11 cellular contexts compared by ENCODE assay signal in genomic region chr19:1098177-1099051, GRCh38. TPM values are rescaled to one million over a fixed set of nuclear protein-coding genes. Genes with fewer than 3 reads are reported as not detected.
DNase-seq lines count a peak whose midpoint lies in the region; ATAC-seq, FAIRE-seq and TF ChIP-seq lines count a peak whose summit lies in the region.
"Had no signal": no experiment of that assay in that cellular context is flagged by ENCODE, and none has a peak within 500 bp of the region (broad histone marks: within the 10 kb centered on the region; RNA-seq: fewer than 3 reads in every experiment).

No MANE protein-coding gene starts in this region.

- CTCF ChIA-PET in HepG2 (lab: Yijun Ruan, JAX; ENCODE audit: low intra/inter-chr PET ratio, low total read pairs) = no interaction called here

- peaks cover 79% of the 10 kb centered on the region for H3K4me1 ChIP-seq in HepG2 (ENCODE audit: insufficient read depth, low read length)
- H3K4me1 ChIP-seq in tibial nerve = peaks cover 0 to 81% (median 64%) of the 10 kb centered on the region in 4 donors

- H3K4me3 ChIP-seq in HepG2 (replicated peaks in 1 of 3; ENCODE audit: insufficient read depth in 1 of 3, low read depth in 2 of 3, low read length in 3 of 3) = peak overlapping the region; percentile 8 to 54 (median 16); a peak in 5 of 6 replicates
- H3K4me3 ChIP-seq in tibial nerve = no peak overlapping the region

- POLR2A ChIA-PET in HepG2 (lab: Yijun Ruan, JAX) = interaction anchor here (0.6 to 2.4 kb wide), 24 partner anchors 9 to 175 kb away, joined by 3 to 13 read pairs (median 5); partner anchors contain the start of genes ARHGAP45, CIRBP, CNN2 and RNU6-2

- peak overlapping the region in 1 of 2 donors; percentile 29 for H3K4me3 Mint-ChIP-seq in activated T-cell treated with anti-CD3 and anti-CD28 coated beads, Interleukin-2, amount 50 U/mL, for 72 hours
- no peak overlapping the region for H3K4me3 Mint-ChIP-seq in activated T-cell treated with anti-CD3 and anti-CD28 coated beads, Interleukin-2, amount 50 U/mL, for 4 hours
- no peak overlapping the region for H3K4me3 Mint-ChIP-seq in activated T-helper 2 cell treated with anti-CD3 and anti-CD28 coated beads, Interferon-gamma antibody, Interleukin-2, Interleukin-4, amounts not matched to agents 10 μg/mL and 5 μg/mL and 100 μg/mL, durations not matched to agents 14 hours and 24 hours and 36 hours (ENCODE audit: low read depth)

- 0 out of 5 replicates have a peak, but pooled peaks cover 0 to 3% of the 10 kb centered on the region in 2 experiments for H3K36me3 ChIP-seq in HepG2 (replicated peaks in 1 of 2; ENCODE audit: control insufficient read depth in 1 of 2, insufficient read depth in 2 of 2, low read length in 2 of 2)
- H3K36me3 ChIP-seq in tibial nerve = peaks cover 0 to 4% (median 3%) of the 10 kb centered on the region in 3 donors

- TF ChIP-seq POLR2A in HepG2 (IDR thresholded peaks at IDR 0.05; ENCODE audit: insufficient read depth in 1 of 2, low read depth in 2 of 2, low read length in 2 of 2) (peak; percentile 67 to 71; a peak in 3 of 4 replicates), tibial nerve (IDR thresholded peaks at IDR 0.05) (no peak)

- intact Hi-C loops in activated T-helper 2 cell treated with anti-CD3 and anti-CD28 coated beads, Interferon-gamma antibody, Interleukin-2, Interleukin-4, amounts not matched to agents 10 μg/mL and 5 μg/mL and 100 μg/mL, durations not matched to agents 14 hours and 24 hours and 36 hours (cut with micrococcal nuclease) = loop anchor here (5.0 kb wide), 1 partner anchor 144 kb away; the partner anchor contains the start of gene ATP5F1D
- intact Hi-C loops in HepG2 (cut with micrococcal nuclease; ENCODE audit: unreplicated experiment) = loop anchor here (5.0 kb wide), 1 partner anchor 614 kb away; no protein-coding TSS in a partner anchor

- no TSS peak for BruUV-seq in HepG2 (replicated peaks; lab: Mats Ljungman, UMichigan)

- ATAC-seq in activated T-cell treated with anti-CD3 and anti-CD28 coated beads, Interleukin-2, amount 50 U/mL, for 72 hours (replicated peaks in 1 of 2) = no peak
- ATAC-seq in activated T-cell treated with anti-CD3 and anti-CD28 coated beads, Interleukin-2, amount 50 U/mL, for 4 hours = no peak
- ATAC-seq in HepG2 (peak; percentile 75), SK-N-SH treated with all-trans-retinoic acid at 6 μM for 48 hours (no peak)

- H3K27me3 ChIP-seq in HepG2 (ENCODE audit: control insufficient read depth in 1 of 2, insufficient read depth in 2 of 2, low read length in 2 of 2) (no peaks in the 10 kb centered on the region; a peak in 1 of 5 replicates), tibial nerve (no peaks in the 10 kb centered on the region)

- TF ChIP-seq EP300 in HepG2 (IDR thresholded peaks at IDR 0.05; ENCODE audit: low read depth in 2 of 2, low read length in 2 of 2) (peak in 1 of 2 experiments; percentile 73; a peak in 3 of 4 replicates), HepG2 (CRISPR knock-in tag; IDR thresholded peaks at IDR 0.05; ENCODE audit: borderline replicate concordance) (no peak; the same call in 1 of the 2 replicates), tibial nerve (IDR thresholded peaks at IDR 0.05) (no peak)

- peaks cover 3% of the 10 kb centered on the region in 2 donors for H3K9me3 Mint-ChIP-seq in activated T-cell treated with anti-CD3 and anti-CD28 coated beads, Interleukin-2, amount 50 U/mL, for 72 hours
- no peaks in the 10 kb centered on the region for H3K9me3 Mint-ChIP-seq in activated T-cell treated with anti-CD3 and anti-CD28 coated beads, Interleukin-2, amount 50 U/mL, for 4 hours
- H3K9me3 Mint-ChIP-seq in activated T-helper 2 cell treated with anti-CD3 and anti-CD28 coated beads, Interferon-gamma antibody, Interleukin-2, Interleukin-4, amounts not matched to agents 10 μg/mL and 5 μg/mL and 100 μg/mL, durations not matched to agents 14 hours and 24 hours and 36 hours = peaks cover 5% of the 10 kb centered on the region

- H3K4me2 ChIP-seq in HepG2 (ENCODE audit: low read depth, low read length) = peak overlapping the region; percentile 75

- in situ Hi-C loops in HepG2 (cut with HindIII; ENCODE audit: extremely low pct_ligation_motif_present, low pct_unique_long_range_greater_than_20kb) = no loop called here
- in situ Hi-C loops in ACHN (cut with HindIII; ENCODE audit: low pct_ligation_motif_present, low pct_unique_long_range_greater_than_20kb, low sequenced_read_pairs) = no loop called here

- H4K20me1 ChIP-seq in HepG2 (ENCODE audit: insufficient read depth, low read length) = peaks cover 13% of the 10 kb centered on the region

- H3K27ac ChIP-seq in HepG2 (ENCODE audit: extremely low read length, insufficient read depth, low read length) (peak overlapping the region; percentile 100), tibial nerve (peak overlapping the region; percentile 41 to 95 (median 78))

- no peak for DNase-seq in activated T-cell treated with anti-CD3 and anti-CD28 coated beads, Interleukin-2, amount 50 U/mL, for 72 hours
- no peak for DNase-seq in activated T-cell treated with anti-CD3 and anti-CD28 coated beads, Interleukin-2, amount 50 U/mL, for 4 hours
- DNase-seq in activated T-helper 2 cell treated with anti-CD3 and anti-CD28 coated beads, Interferon-gamma antibody, Interleukin-2, Interleukin-4, amounts not matched to agents 10 μg/mL and 5 μg/mL and 100 μg/mL, durations not matched to agents 14 hours and 24 hours and 36 hours (ENCODE audit: low spot score) = no peak
- DNase-seq in HepG2 (ENCODE audit: low spot score) = peak; percentile 94
- no peak for DNase-seq in tibial nerve (ENCODE audit: low spot score in 2 of 2)
- DNase-seq in ACHN = no peak
- no peak for DNase-seq in iPS-NIHi11 (ENCODE audit: low spot score)
- DNase-seq: activated CD4-positive, alpha-beta T cell treated with anti-CD3 and anti-CD28 coated beads, Interleukin-2, amount 50 U/mL, for 4 hours; DND-41; stimulated activated CD4-positive, alpha-beta T cell treated with anti-CD3 and anti-CD28 coated beads, Interleukin-2, amount 100 ng/mL, for 24 hours had no signal

- peak; percentile 54; the same call in 1 of the 2 replicates for TF ChIP-seq RAD21 in HepG2 (CRISPR knock-in tag; IDR thresholded peaks at IDR 0.05)

- H3K9ac ChIP-seq in HepG2 (ENCODE audit: insufficient read depth, low read depth, low read length) = peak overlapping the region; percentile 88

- H3K79me2 ChIP-seq in HepG2 (ENCODE audit: insufficient read depth, low read length) = peaks cover 18% of the 10 kb centered on the region

- H3K27ac Mint-ChIP-seq in activated T-cell treated with anti-CD3 and anti-CD28 coated beads, Interleukin-2, amount 50 U/mL, for 72 hours = peak overlapping the region; percentile 84
- H3K27ac Mint-ChIP-seq in activated T-helper 2 cell treated with anti-CD3 and anti-CD28 coated beads, Interferon-gamma antibody, Interleukin-2, Interleukin-4, amounts not matched to agents 10 μg/mL and 5 μg/mL and 100 μg/mL, durations not matched to agents 14 hours and 24 hours and 36 hours = peak overlapping the region; percentile 83

- peak; percentile 86 for FAIRE-seq in HepG2 (lab: Jason Lieb, UNC)

- peaks cover 89% of the 10 kb centered on the region for H3K4me1 Mint-ChIP-seq in activated T-cell treated with anti-CD3 and anti-CD28 coated beads, Interleukin-2, amount 50 U/mL, for 72 hours (ENCODE audit: low read depth)
- peaks cover 65% of the 10 kb centered on the region for H3K4me1 Mint-ChIP-seq in activated T-cell treated with anti-CD3 and anti-CD28 coated beads, Interleukin-2, amount 50 U/mL, for 4 hours (ENCODE audit: low read depth)
- H3K4me1 Mint-ChIP-seq in activated T-helper 2 cell treated with anti-CD3 and anti-CD28 coated beads, Interferon-gamma antibody, Interleukin-2, Interleukin-4, amounts not matched to agents 10 μg/mL and 5 μg/mL and 100 μg/mL, durations not matched to agents 14 hours and 24 hours and 36 hours (ENCODE audit: low read depth) = peaks cover 51% of the 10 kb centered on the region

- TF ChIP-seq CTCF in HepG2 (CRISPR knock-in tag; IDR thresholded peaks at IDR 0.05) (no peak; the same call in 1 of the 2 replicates), tibial nerve (IDR thresholded peaks at IDR 0.05) (no peak)

- no peak overlapping the region for H2AFZ ChIP-seq in HepG2 (ENCODE audit: low read length)

- 15% methylated on average over 14 of the region's 15 CpGs for WGBS in HepG2 (ENCODE audit: low lambda C conversion rate)
- 41 to 42% methylated on average over 14 to 15 of the region's 15 CpGs for WGBS in tibial nerve, 2 donors

- peaks cover 5 to 8% of the 10 kb centered on the region in 2 donors for H3K36me3 Mint-ChIP-seq in activated T-cell treated with anti-CD3 and anti-CD28 coated beads, Interleukin-2, amount 50 U/mL, for 72 hours (ENCODE audit: insufficient read depth in 2 of 2)
- H3K36me3 Mint-ChIP-seq in activated T-cell treated with anti-CD3 and anti-CD28 coated beads, Interleukin-2, amount 50 U/mL, for 4 hours (ENCODE audit: insufficient read depth) = peaks cover 3% of the 10 kb centered on the region
- peaks cover 14% of the 10 kb centered on the region for H3K36me3 Mint-ChIP-seq in activated T-helper 2 cell treated with anti-CD3 and anti-CD28 coated beads, Interferon-gamma antibody, Interleukin-2, Interleukin-4, amounts not matched to agents 10 μg/mL and 5 μg/mL and 100 μg/mL, durations not matched to agents 14 hours and 24 hours and 36 hours (ENCODE audit: low read depth)

- H3K27me3 Mint-ChIP-seq in activated T-cell treated with anti-CD3 and anti-CD28 coated beads, Interleukin-2, amount 50 U/mL, for 72 hours (ENCODE audit: low read depth) = no peaks in the 10 kb centered on the region
- no peaks in the 10 kb centered on the region for H3K27me3 Mint-ChIP-seq in activated T-cell treated with anti-CD3 and anti-CD28 coated beads, Interleukin-2, amount 50 U/mL, for 4 hours (ENCODE audit: low read depth)
- no peaks in the 10 kb centered on the region for H3K27me3 Mint-ChIP-seq in activated T-helper 2 cell treated with anti-CD3 and anti-CD28 coated beads, Interferon-gamma antibody, Interleukin-2, Interleukin-4, amounts not matched to agents 10 μg/mL and 5 μg/mL and 100 μg/mL, durations not matched to agents 14 hours and 24 hours and 36 hours (ENCODE audit: low read depth)

- H3K9me3 ChIP-seq in HepG2 (ENCODE audit: low read length) (no peaks in the 10 kb centered on the region), tibial nerve (no peaks in the 10 kb centered on the region)

RNA-seq across cellular contexts. Expression of gene POLR2E, which starts 3.2 kb away (rescaled TPM):
- 100 to 1,000 TPM; 176 to 179 TPM for total RNA-seq in activated T-cell treated with anti-CD3 and anti-CD28 coated beads, Interleukin-2, amount 50 U/mL, for 72 hours
- total RNA-seq in activated T-cell treated with anti-CD3 and anti-CD28 coated beads, Interleukin-2, amount 50 U/mL, for 4 hours = 100 to 1,000 TPM; 303 to 380 (median 323) TPM
- total RNA-seq in activated T-helper 2 cell treated with anti-CD3 and anti-CD28 coated beads, Interferon-gamma antibody, Interleukin-2, Interleukin-4, amounts not matched to agents 10 μg/mL and 5 μg/mL and 100 μg/mL, durations not matched to agents 14 hours and 24 hours and 36 hours = 260 and 272 TPM in 2 replicates
- total RNA-seq in HepG2 (2016; rRNA removed; fragmentation: Illumina TruSeq; extraction: Trizol) (140 TPM in 2 replicates), tibial nerve (100 to 1,000 TPM in 3 of 4 donors, 10 to 100 TPM in 1; 81.6 to 136 (median 121) TPM)
- 43.4 and 44.8 TPM in 2 replicates for total RNA-seq in HepG2 (2016; cell fraction: cytosol; rRNA removed; fragmentation: Illumina TruSeq; extraction: Trizol; ENCODE audit: low read depth)
- 135 and 141 TPM in 2 replicates for total RNA-seq in HepG2 (2016; cell fraction: insoluble cytoplasmic fraction; rRNA removed; fragmentation: Illumina TruSeq; extraction: Trizol)
- total RNA-seq in HepG2 (2016; cell fraction: membrane; rRNA removed; fragmentation: Illumina TruSeq; extraction: Trizol) = 89.0 and 92.5 TPM in 2 replicates
- total RNA-seq in HepG2 (2016; cell fraction: nucleus; rRNA removed; fragmentation: Illumina TruSeq; extraction: Trizol) = 54.0 and 55.3 TPM in 2 replicates
- 272 and 305 TPM in 2 replicates for polyA plus RNA-seq in HepG2 (2011; rRNA removed)
- polyA plus RNA-seq in HepG2 (2011; cell fraction: cytosol; rRNA removed) = 222 and 337 TPM in 2 replicates
- polyA plus RNA-seq in HepG2 (2011; cell fraction: nucleus; rRNA removed) = 150 and 188 TPM in 2 replicates
- 201 and 222 TPM in 2 replicates for polyA plus RNA-seq in HepG2 (2012)
- 94.9 and 102 TPM in 2 replicates for polyA plus RNA-seq in HepG2 (2016; cell fraction: cytosol; fragmentation: Illumina TruSeq; extraction: Trizol; ENCODE audit: low read depth)
- 246 and 282 TPM in 2 replicates for polyA plus RNA-seq in HepG2 (2016; cell fraction: insoluble cytoplasmic fraction; fragmentation: Illumina TruSeq; extraction: Trizol; ENCODE audit: low read depth)
- polyA plus RNA-seq in HepG2 (2016; cell fraction: membrane; fragmentation: Illumina TruSeq; extraction: Trizol; ENCODE audit: low read depth) = 145 and 159 TPM in 2 replicates
- polyA plus RNA-seq in HepG2 (2016; cell fraction: nucleus; fragmentation: Illumina TruSeq; extraction: Trizol; ENCODE audit: insufficient read depth, low read depth) = 179 TPM in 2 replicates
- 343 and 389 TPM in 2 replicates for polyA minus RNA-seq in HepG2 (2011; rRNA and poly(A)+ RNA removed; ENCODE audit: low replicate concordance)
- 104 and 129 TPM in 2 replicates for polyA minus RNA-seq in HepG2 (2011; cell fraction: cytosol; rRNA and poly(A)+ RNA removed)
- 39.5 and 42.0 TPM in 2 replicates for polyA minus RNA-seq in HepG2 (2011; cell fraction: nucleus; rRNA and poly(A)+ RNA removed)

RNA-seq across cellular contexts. Expression of gene GPX4, which starts 5.4 kb away (rescaled TPM):
- total RNA-seq in activated T-cell treated with anti-CD3 and anti-CD28 coated beads, Interleukin-2, amount 50 U/mL, for 72 hours = 100 to 1,000 TPM; 251 to 308 TPM
- total RNA-seq in activated T-cell treated with anti-CD3 and anti-CD28 coated beads, Interleukin-2, amount 50 U/mL, for 4 hours = 100 to 1,000 TPM; 148 to 165 (median 162) TPM
- 257 TPM in 2 replicates for total RNA-seq in activated T-helper 2 cell treated with anti-CD3 and anti-CD28 coated beads, Interferon-gamma antibody, Interleukin-2, Interleukin-4, amounts not matched to agents 10 μg/mL and 5 μg/mL and 100 μg/mL, durations not matched to agents 14 hours and 24 hours and 36 hours
- total RNA-seq in HepG2 (2016; rRNA removed; fragmentation: Illumina TruSeq; extraction: Trizol) = 426 and 535 TPM in 2 replicates
- total RNA-seq in HepG2 (2016; cell fraction: cytosol; rRNA removed; fragmentation: Illumina TruSeq; extraction: Trizol; ENCODE audit: low read depth) = 2,785 and 3,522 TPM in 2 replicates
- total RNA-seq in HepG2 (2016; cell fraction: insoluble cytoplasmic fraction; rRNA removed; fragmentation: Illumina TruSeq; extraction: Trizol) = 340 and 561 TPM in 2 replicates
- 1,902 and 2,313 TPM in 2 replicates for total RNA-seq in HepG2 (2016; cell fraction: membrane; rRNA removed; fragmentation: Illumina TruSeq; extraction: Trizol)
- total RNA-seq in HepG2 (2016; cell fraction: nucleus; rRNA removed; fragmentation: Illumina TruSeq; extraction: Trizol) = 168 and 177 TPM in 2 replicates
- polyA plus RNA-seq in HepG2 (2011; rRNA removed) = 613 and 728 TPM in 2 replicates
- polyA plus RNA-seq in HepG2 (2011; cell fraction: cytosol; rRNA removed) = 837 and 1,257 TPM in 2 replicates
- 557 and 562 TPM in 2 replicates for polyA plus RNA-seq in HepG2 (2011; cell fraction: nucleus; rRNA removed)
- 539 and 705 TPM in 2 replicates for polyA plus RNA-seq in HepG2 (2012)
- polyA plus RNA-seq in HepG2 (2016; cell fraction: cytosol; fragmentation: Illumina TruSeq; extraction: Trizol; ENCODE audit: low read depth) = 3,701 and 4,930 TPM in 2 replicates
- 454 and 583 TPM in 2 replicates for polyA plus RNA-seq in HepG2 (2016; cell fraction: insoluble cytoplasmic fraction; fragmentation: Illumina TruSeq; extraction: Trizol; ENCODE audit: low read depth)
- polyA plus RNA-seq in HepG2 (2016; cell fraction: membrane; fragmentation: Illumina TruSeq; extraction: Trizol; ENCODE audit: low read depth) = 2,313 and 2,706 TPM in 2 replicates
- polyA plus RNA-seq in HepG2 (2016; cell fraction: nucleus; fragmentation: Illumina TruSeq; extraction: Trizol; ENCODE audit: insufficient read depth, low read depth) = 387 and 420 TPM in 2 replicates
- polyA minus RNA-seq in HepG2 (2011; rRNA and poly(A)+ RNA removed; ENCODE audit: low replicate concordance) = 195 and 435 TPM in 2 replicates
- polyA minus RNA-seq in HepG2 (2011; cell fraction: cytosol; rRNA and poly(A)+ RNA removed) = 211 and 241 TPM in 2 replicates
- polyA minus RNA-seq in HepG2 (2011; cell fraction: nucleus; rRNA and poly(A)+ RNA removed) = 51.6 and 73.4 TPM in 2 replicates
- 100 to 1,000 TPM; 337 to 518 (median 493) TPM for total RNA-seq in tibial nerve

RNA-seq across cellular contexts. Expression of gene ARHGAP45, which starts 31.4 kb away (rescaled TPM):
- 100 to 1,000 TPM; 235 to 236 TPM for total RNA-seq in activated T-cell treated with anti-CD3 and anti-CD28 coated beads, Interleukin-2, amount 50 U/mL, for 72 hours
- 100 to 1,000 TPM; 128 to 133 (median 133) TPM for total RNA-seq in activated T-cell treated with anti-CD3 and anti-CD28 coated beads, Interleukin-2, amount 50 U/mL, for 4 hours
- 158 TPM in 2 replicates for total RNA-seq in activated T-helper 2 cell treated with anti-CD3 and anti-CD28 coated beads, Interferon-gamma antibody, Interleukin-2, Interleukin-4, amounts not matched to agents 10 μg/mL and 5 μg/mL and 100 μg/mL, durations not matched to agents 14 hours and 24 hours and 36 hours
- total RNA-seq in HepG2 (2016; rRNA removed; fragmentation: Illumina TruSeq; extraction: Trizol) (0.48 and 0.84 TPM in 2 replicates), tibial nerve (10 to 100 TPM; 28.4 to 66.9 (median 38.6) TPM)
- total RNA-seq in HepG2 (2016; cell fraction: cytosol; rRNA removed; fragmentation: Illumina TruSeq; extraction: Trizol; ENCODE audit: low read depth) = 0.35 and 0.51 TPM in 2 replicates
- 0.16 and 0.50 TPM in 2 replicates for total RNA-seq in HepG2 (2016; cell fraction: insoluble cytoplasmic fraction; rRNA removed; fragmentation: Illumina TruSeq; extraction: Trizol)
- 0.38 and 0.40 TPM in 2 replicates for total RNA-seq in HepG2 (2016; cell fraction: membrane; rRNA removed; fragmentation: Illumina TruSeq; extraction: Trizol)
- total RNA-seq in HepG2 (2016; cell fraction: nucleus; rRNA removed; fragmentation: Illumina TruSeq; extraction: Trizol) = 0.28 and 0.63 TPM in 2 replicates
- polyA plus RNA-seq in HepG2 (2011; rRNA removed) = 32.0 and 40.3 TPM in 2 replicates
- polyA plus RNA-seq in HepG2 (2011; cell fraction: cytosol; rRNA removed) = 17.7 and 31.9 TPM in 2 replicates
- 222 and 325 TPM in 2 replicates for polyA plus RNA-seq in HepG2 (2011; cell fraction: nucleus; rRNA removed)
- 21.8 and 23.4 TPM in 2 replicates for polyA plus RNA-seq in HepG2 (2012)
- not detected in 2 replicates for polyA plus RNA-seq in HepG2 (2016; cell fraction: cytosol; fragmentation: Illumina TruSeq; extraction: Trizol; ENCODE audit: low read depth)
- polyA plus RNA-seq in HepG2 (2016; cell fraction: insoluble cytoplasmic fraction; fragmentation: Illumina TruSeq; extraction: Trizol; ENCODE audit: low read depth) = 0.41 and 0.69 TPM in 2 replicates
- not detected in 2 replicates for polyA plus RNA-seq in HepG2 (2016; cell fraction: membrane; fragmentation: Illumina TruSeq; extraction: Trizol; ENCODE audit: low read depth)
- 1.5 TPM in 2 replicates for polyA plus RNA-seq in HepG2 (2016; cell fraction: nucleus; fragmentation: Illumina TruSeq; extraction: Trizol; ENCODE audit: insufficient read depth, low read depth)
- polyA minus RNA-seq in HepG2 (2011; rRNA and poly(A)+ RNA removed; ENCODE audit: low replicate concordance) = 18.3 and 37.9 TPM in 2 replicates
- 19.3 and 20.1 TPM in 2 replicates for polyA minus RNA-seq in HepG2 (2011; cell fraction: cytosol; rRNA and poly(A)+ RNA removed)
- polyA minus RNA-seq in HepG2 (2011; cell fraction: nucleus; rRNA and poly(A)+ RNA removed) = 25.0 and 29.0 TPM in 2 replicates

RNA-seq across cellular contexts. Expression of gene ABCA7, which starts 58.5 kb away (rescaled TPM):
- 10 to 100 TPM; 34.3 to 37.1 TPM for total RNA-seq in activated T-cell treated with anti-CD3 and anti-CD28 coated beads, Interleukin-2, amount 50 U/mL, for 72 hours
- total RNA-seq in activated T-cell treated with anti-CD3 and anti-CD28 coated beads, Interleukin-2, amount 50 U/mL, for 4 hours = 1 to 10 TPM; 7.1 to 8.7 (median 8.6) TPM
- 17.2 and 19.6 TPM in 2 replicates for total RNA-seq in activated T-helper 2 cell treated with anti-CD3 and anti-CD28 coated beads, Interferon-gamma antibody, Interleukin-2, Interleukin-4, amounts not matched to agents 10 μg/mL and 5 μg/mL and 100 μg/mL, durations not matched to agents 14 hours and 24 hours and 36 hours
- total RNA-seq in HepG2 (2016; rRNA removed; fragmentation: Illumina TruSeq; extraction: Trizol) = 1.3 and 4.4 TPM in 2 replicates
- 3.4 and 3.5 TPM in 2 replicates for total RNA-seq in HepG2 (2016; cell fraction: cytosol; rRNA removed; fragmentation: Illumina TruSeq; extraction: Trizol; ENCODE audit: low read depth)
- 2.5 and 6.4 TPM in 2 replicates for total RNA-seq in HepG2 (2016; cell fraction: insoluble cytoplasmic fraction; rRNA removed; fragmentation: Illumina TruSeq; extraction: Trizol)
- total RNA-seq in HepG2 (2016; cell fraction: membrane; rRNA removed; fragmentation: Illumina TruSeq; extraction: Trizol) = 1.7 and 2.0 TPM in 2 replicates
- total RNA-seq in HepG2 (2016; cell fraction: nucleus; rRNA removed; fragmentation: Illumina TruSeq; extraction: Trizol) = 7.8 and 9.7 TPM in 2 replicates
- 32.4 and 41.2 TPM in 2 replicates for polyA plus RNA-seq in HepG2 (2011; rRNA removed)
- 27.7 and 35.9 TPM in 2 replicates for polyA plus RNA-seq in HepG2 (2011; cell fraction: cytosol; rRNA removed)
- 316 and 410 TPM in 2 replicates for polyA plus RNA-seq in HepG2 (2011; cell fraction: nucleus; rRNA removed)
- polyA plus RNA-seq in HepG2 (2012) = 29.1 and 29.7 TPM in 2 replicates
- 0.23 and 0.72 TPM in 2 replicates for polyA plus RNA-seq in HepG2 (2016; cell fraction: cytosol; fragmentation: Illumina TruSeq; extraction: Trizol; ENCODE audit: low read depth)
- 1.6 and 2.2 TPM in 2 replicates for polyA plus RNA-seq in HepG2 (2016; cell fraction: insoluble cytoplasmic fraction; fragmentation: Illumina TruSeq; extraction: Trizol; ENCODE audit: low read depth)
- polyA plus RNA-seq in HepG2 (2016; cell fraction: membrane; fragmentation: Illumina TruSeq; extraction: Trizol; ENCODE audit: low read depth) = 0.54 and 0.71 TPM in 2 replicates
- 25.9 and 28.7 TPM in 2 replicates for polyA plus RNA-seq in HepG2 (2016; cell fraction: nucleus; fragmentation: Illumina TruSeq; extraction: Trizol; ENCODE audit: insufficient read depth, low read depth)
- polyA minus RNA-seq in HepG2 (2011; rRNA and poly(A)+ RNA removed; ENCODE audit: low replicate concordance) = 20.1 and 68.5 TPM in 2 replicates
- 20.8 and 23.1 TPM in 2 replicates for polyA minus RNA-seq in HepG2 (2011; cell fraction: cytosol; rRNA and poly(A)+ RNA removed)
- 41.6 and 44.5 TPM in 2 replicates for polyA minus RNA-seq in HepG2 (2011; cell fraction: nucleus; rRNA and poly(A)+ RNA removed)
- 10 to 100 TPM in 3 of 4 donors, 1 to 10 TPM in 1; 9.6 to 25.8 (median 13.7) TPM for total RNA-seq in tibial nerve

Comparison
In these comparisons a context has a peak if more than half of its experiments do, and no peak if none do; other contexts are left out.
1. H3K4me3 ChIP-seq: peak in HepG2 (3 of 3); none in tibial nerve (0 of 4).
2. POLR2A ChIP-seq: peak in HepG2 (2 of 2); none in tibial nerve (0 of 2).
3. RNA of gene ARHGAP45, which starts 31.4 kb away (total RNA-seq): 235 to 236 TPM in activated T-cell treated with anti-CD3 and anti-CD28 coated beads, Interleukin-2, amount 50 U/mL, for 72 hours, 158 TPM in activated T-helper 2 cell treated with anti-CD3 and anti-CD28 coated beads, Interferon-gamma antibody, Interleukin-2, Interleukin-4, amounts not matched to agents 10 μg/mL and 5 μg/mL and 100 μg/mL, durations not matched to agents 14 hours and 24 hours and 36 hours, 128 to 133 TPM in activated T-cell treated with anti-CD3 and anti-CD28 coated beads, Interleukin-2, amount 50 U/mL, for 4 hours and 28.4 to 66.9 TPM in tibial nerve; 0.16 to 0.84 TPM in HepG2; every median in the first group is over 10 times any median in the second.